8 cellular contexts compared by ENCODE assay signal in the genomic region with DNA sequence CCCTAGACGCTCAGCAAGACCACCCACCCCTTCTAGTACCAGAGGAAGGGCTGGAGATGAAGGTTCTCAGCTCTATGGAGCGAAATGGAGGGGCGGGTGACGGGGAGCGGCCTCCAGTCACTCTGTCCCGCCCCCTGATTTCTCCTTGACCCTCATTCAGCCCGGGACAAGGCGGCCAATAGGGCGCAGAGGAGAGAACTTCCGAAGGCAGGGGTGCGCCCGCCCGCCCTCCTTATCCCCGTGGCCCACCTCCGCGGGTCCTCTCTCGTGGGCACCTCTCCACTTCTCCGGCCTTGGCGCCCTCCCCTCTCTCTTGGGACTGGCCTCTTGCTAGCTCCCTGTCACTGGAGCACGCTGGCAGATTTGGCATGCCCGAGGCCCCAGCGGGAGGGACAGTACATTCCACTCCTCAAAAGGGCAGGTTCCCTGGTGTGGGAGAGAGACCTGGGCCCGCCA. TPM values are rescaled to one million over a fixed set of nuclear protein-coding genes. Genes with fewer than 3 reads are reported as not detected.
DNase-seq lines count a peak whose midpoint lies in the region; ATAC-seq and TF ChIP-seq lines count a peak whose summit lies in the region.

No MANE protein-coding gene starts in this region.

- peaks cover 6% of the 10 kb centered on the region for H3K27me3 Mint-ChIP-seq in type B pancreatic cell

- DNase-seq in Right ventricle myocardium inferior (ENCODE audit: missing footprints) (peak; percentile 56), cardiac septum (ENCODE audit: low spot score) (no peak), ascending aorta (ENCODE audit: low spot score in 2 of 2) (no peak), mesenteric fat pad (ENCODE audit: low spot score) (peak; percentile 76), type B pancreatic cell (ENCODE audit: extremely low spot score, unreplicated experiment) (no peak), DMS 273 treated with DMSO at 0.1 percent for 48 hours (lab: John Stamatoyannopoulos, UW) (no peak), SKM-1 (lab: John Stamatoyannopoulos, UW; ENCODE audit: unreplicated experiment) (no peak)

- peaks cover 5% of the 10 kb centered on the region for H3K9me3 Mint-ChIP-seq in type B pancreatic cell

- peak overlapping the region; percentile 72 to 82 for H3K4me3 ChIP-seq in ascending aorta

- H3K4me1 ChIP-seq in ascending aorta = no peaks in the 10 kb centered on the region

- no peaks in the 10 kb centered on the region for H3K36me3 Mint-ChIP-seq in type B pancreatic cell

- H3K36me3 ChIP-seq in ascending aorta = no peaks in the 10 kb centered on the region

- ATAC-seq in Right ventricle myocardium inferior (no peak), GM18505 (IDR thresholded peaks at IDR 0.05; ENCODE audit: unreplicated experiment) (no peak)

- TF ChIP-seq CTCF in ascending aorta (IDR thresholded peaks at IDR 0.05) = no peak
- TF ChIP-seq CTCF in type B pancreatic cell (conservative IDR thresholded peaks at IDR 0.05) = no peak

- H3K9me3 ChIP-seq in ascending aorta = no peaks in the 10 kb centered on the region

- H3K27ac Mint-ChIP-seq in type B pancreatic cell = no peak overlapping the region

- no peak overlapping the region for H3K27ac ChIP-seq in ascending aorta

- no peaks in the 10 kb centered on the region for H3K27me3 ChIP-seq in ascending aorta

- no peak for TF ChIP-seq POLR2A in GM18505 (IDR thresholded peaks at IDR 0.05; ENCODE audit: borderline replicate concordance, extremely low read depth, insufficient read depth, insufficient read length)

- intact Hi-C loops in Right ventricle myocardium inferior (cut with DNase I) = no loop called here
- intact Hi-C loops in cardiac septum (cut with DNase I) = no loop called here
- intact Hi-C loops in ascending aorta (cut with DNase I) = no loop called here

- peak overlapping the region; percentile 47 for H3K4me3 Mint-ChIP-seq in type B pancreatic cell

- H3K4me1 Mint-ChIP-seq in type B pancreatic cell (ENCODE audit: unreplicated experiment) = peaks cover 8% of the 10 kb centered on the region

RNA-seq across cellular contexts. Expression of a gene that starts 1.1 kb away (rescaled TPM):
- total RNA-seq in Right ventricle myocardium inferior (10.1 TPM), cardiac septum (10.1 TPM), ascending aorta (10.6 TPM), mesenteric fat pad (16.1 TPM), type B pancreatic cell (ENCODE audit: low replicate concordance) (15.8 and 70.2 TPM in 2 replicates)

Comparison
In these comparisons a context has a peak if more than half of its experiments do, and no peak if none do; other contexts are left out.
1. DNase-seq: peak in Right ventricle myocardium inferior (single experiment) and mesenteric fat pad (single experiment); none in cardiac septum (single experiment), ascending aorta (0 of 2), type B pancreatic cell (single experiment), DMS 273 treated with DMSO at 0.1 percent for 48 hours (single experiment) and SKM-1 (single experiment).